ENCODE assay signal across 1 cellular context in the genomic region with DNA sequence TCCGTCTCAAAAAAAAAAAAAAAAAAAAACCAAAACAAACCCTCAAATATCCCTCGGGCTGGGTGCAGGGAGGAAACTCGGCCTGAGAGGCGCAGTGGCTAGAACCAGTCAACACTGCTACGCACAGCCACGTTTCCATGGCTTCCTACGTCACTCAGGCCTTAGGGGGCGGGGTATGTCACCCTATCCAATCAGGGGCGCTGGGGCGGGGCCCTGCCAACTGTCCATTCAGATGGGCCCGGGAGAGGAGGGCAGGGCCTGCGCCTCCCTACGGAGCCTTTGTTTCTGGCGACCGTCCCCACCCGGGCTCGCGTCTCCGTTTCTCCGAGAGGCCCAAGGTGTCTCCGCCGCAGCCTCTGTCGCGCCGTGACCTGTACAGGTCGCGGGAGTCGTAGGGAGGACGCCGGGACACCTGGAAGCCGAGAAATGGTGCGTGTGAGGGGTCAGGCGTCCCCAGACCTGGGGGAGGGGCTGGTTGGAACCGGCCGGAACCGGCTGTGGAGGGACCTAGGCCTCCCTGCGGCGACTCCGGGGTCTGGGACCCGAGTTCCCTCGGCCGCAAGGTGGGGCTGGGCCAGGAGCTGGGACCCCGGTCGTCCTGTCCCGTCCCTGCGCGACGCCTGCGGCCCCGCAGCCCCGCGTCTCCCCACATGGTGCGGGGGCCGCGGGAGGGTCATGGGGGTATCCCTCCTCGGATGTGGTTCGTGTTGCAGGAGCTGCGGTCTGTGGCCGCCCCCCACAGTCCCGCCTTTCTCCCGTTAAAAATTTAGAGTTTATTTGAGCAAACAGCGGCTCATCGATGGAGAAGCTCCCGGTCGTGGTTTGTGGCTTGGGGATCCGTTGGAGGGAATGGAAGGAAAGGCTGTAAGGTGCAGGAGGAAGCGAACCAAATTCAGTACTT.
TF ChIP-seq lines count a peak whose summit lies in the region.

TSS of gene ZNF627 (plus strand) at position 282 of the 901 bp plus-strand sequence. CDS start at position 427, 145 bp downstream.

TF ChIP-seq in HepG2, 621 proteins besides CTCF, POLR2A, EP300 and RAD21 (continued from another document):
- TF ChIP-seq, protein P1, sequence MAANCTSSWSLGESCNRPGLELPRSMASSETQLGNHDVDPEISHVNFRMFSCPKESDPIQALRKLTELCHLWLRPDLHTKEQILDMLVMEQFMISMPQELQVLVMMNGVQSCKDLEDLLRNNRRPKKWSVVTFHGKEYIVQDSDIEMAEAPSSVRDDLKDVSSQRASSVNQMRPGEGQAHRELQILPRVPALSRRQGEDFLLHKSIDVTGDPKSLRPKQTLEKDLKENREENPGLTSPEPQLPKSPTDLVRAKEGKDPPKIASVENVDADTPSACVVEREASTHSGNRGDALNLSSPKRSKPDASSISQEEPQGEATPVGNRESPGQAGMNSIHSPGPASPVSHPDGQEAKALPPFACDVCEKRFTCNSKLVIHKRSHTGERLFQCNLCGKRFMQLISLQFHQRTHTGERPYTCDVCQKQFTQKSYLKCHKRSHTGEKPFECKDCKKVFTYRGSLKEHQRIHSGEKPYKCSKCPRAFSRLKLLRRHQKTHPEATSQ (CRISPR knock-in tag; IDR thresholded peaks at IDR 0.05; ENCODE audit: borderline replicate concordance), result no peak
- TF ChIP-seq ZMYM2 (CRISPR knock-in tag; IDR thresholded peaks at IDR 0.05), result no peak
- no peak for TF ChIP-seq PREB (CRISPR knock-in tag; IDR thresholded peaks at IDR 0.05)
- TF ChIP-seq KAT7 (CRISPR knock-in tag; IDR thresholded peaks at IDR 0.05; ENCODE audit: borderline replicate concordance), result peak; percentile 83
- TF ChIP-seq NFE2L1 (CRISPR knock-in tag; IDR thresholded peaks at IDR 0.05; ENCODE audit: borderline replicate concordance), result no peak
